In the genomic region with DNA sequence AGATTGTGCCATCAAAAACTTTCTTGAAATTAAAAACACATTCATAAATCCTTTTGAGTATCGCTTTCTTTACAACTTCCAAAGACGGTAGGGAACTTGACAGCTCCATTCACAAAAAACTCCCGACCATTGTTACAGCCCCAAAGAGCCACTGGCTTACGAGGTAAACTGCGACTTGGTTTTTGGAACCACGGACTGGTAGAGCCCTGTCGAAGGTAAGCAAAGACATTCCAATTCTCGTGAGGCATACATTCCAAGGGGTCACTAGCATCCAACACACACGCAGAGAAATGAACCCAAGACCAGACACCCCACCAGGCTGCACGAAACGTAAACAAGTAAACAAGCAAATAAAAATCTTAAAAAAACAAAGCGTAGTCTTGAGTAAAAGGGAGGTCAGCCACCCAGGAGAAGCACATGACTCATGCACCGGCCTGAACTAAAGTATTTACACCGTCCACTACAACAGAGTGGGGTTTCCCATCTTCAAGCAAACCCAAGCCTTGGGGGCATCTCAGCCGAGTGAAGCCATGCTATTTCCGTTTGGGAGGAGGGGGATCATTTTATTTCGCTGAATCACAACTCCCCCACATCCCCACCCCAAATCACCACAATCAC, we compare ENCODE assay signal across 8 cellular contexts. TPM values are rescaled to one million over a fixed set of nuclear protein-coding genes. Genes with fewer than 3 reads are reported as not detected.
DNase-seq lines count a peak whose midpoint lies in the region; ATAC-seq and TF ChIP-seq lines count a peak whose summit lies in the region.

No MANE protein-coding gene starts in this region.

- no peaks in the 10 kb centered on the region for H3K9me3 ChIP-seq in Loucy (ENCODE audit: insufficient read depth, low read depth, low read length)

- no peak overlapping the region for H2AFZ ChIP-seq in Loucy (ENCODE audit: low read length)

- TF ChIP-seq CTCF in Loucy (conservative IDR thresholded peaks at IDR 0.05; ENCODE audit: low read length) (no peak), brain (conservative IDR thresholded peaks at IDR 0.05) (no peak)

- peaks cover 66% of the 10 kb centered on the region for H3K79me2 ChIP-seq in Loucy (ENCODE audit: insufficient read depth, low read length)

- H3K9ac ChIP-seq in Loucy (ENCODE audit: low read depth, low read length, poor library complexity, severe bottlenecking) = peak overlapping the region; percentile 83

- peak overlapping the region; percentile 94 to 100 (median 98) for H3K4me3 Mint-ChIP-seq in brain

- peak overlapping the region; percentile 95 for H3K4me2 ChIP-seq in Loucy (ENCODE audit: low read depth, low read length, poor library complexity, severe bottlenecking)

- H3K9me2 ChIP-seq in Loucy (replicated peaks; ENCODE audit: low read depth, low read length) = no peaks in the 10 kb centered on the region

- H3K27me3 Mint-ChIP-seq in brain = peaks cover 6% of the 10 kb centered on the region

- peaks cover 23% of the 10 kb centered on the region for H3K36me3 Mint-ChIP-seq in brain

- no peaks in the 10 kb centered on the region for H3K27me3 ChIP-seq in Loucy (ENCODE audit: insufficient read depth, low read length, poor library complexity, severe bottlenecking)

- no peaks in the 10 kb centered on the region for H3K36me3 ChIP-seq in Loucy (ENCODE audit: insufficient read depth, low read length)

- H3K27ac Mint-ChIP-seq in brain = peak overlapping the region; percentile 93 to 99 (median 95)

- ATAC-seq in GM18517 (IDR thresholded peaks at IDR 0.05; ENCODE audit: unreplicated experiment) = no peak

- peaks cover 56% of the 10 kb centered on the region for H4K20me1 ChIP-seq in Loucy (ENCODE audit: insufficient read depth, low read length, poor library complexity, severe bottlenecking)

- peak overlapping the region; percentile 82 for H3K4me3 ChIP-seq in Loucy (ENCODE audit: low read length, poor library complexity, severe bottlenecking)

- peaks cover 0 to 6% (median 0%) of the 10 kb centered on the region in 5 experiments for H3K9me3 Mint-ChIP-seq in brain

- no peaks in the 10 kb centered on the region for H3F3A ChIP-seq in Loucy (ENCODE audit: low read depth)

- peak; percentile 73 for DNase-seq in Caki2 (ENCODE audit: low read depth)
- peak; percentile 46 for DNase-seq in left kidney (ENCODE audit: low read depth, low spot score)
- DNase-seq in GDM1 (lab: John Stamatoyannopoulos, UW) = no peak
- DNase-seq in NCI-H82 (lab: John Stamatoyannopoulos, UW) = no peak

- peaks cover 37% of the 10 kb centered on the region for H3K4me1 ChIP-seq in Loucy (ENCODE audit: insufficient read depth, low read length, poor library complexity, severe bottlenecking)

- H3K4me1 Mint-ChIP-seq in brain = peaks cover 66% of the 10 kb centered on the region

- in situ Hi-C loops in Caki2 (cut with HindIII; ENCODE audit: low pct_unique_long_range_greater_than_20kb, low sequenced_read_pairs) = no loop called here

- peak overlapping the region; percentile 44 for H3K27ac ChIP-seq in temporal lobe (ENCODE audit: low read depth, low read length)

RNA-seq across cellular contexts. Expression of gene BRD4, which starts 1.4 kb away (rescaled TPM):
- total RNA-seq in Caki2 (2014; rRNA removed; shearing (Covaris generic); ENCODE audit: low replicate concordance) = 7.2 and 7.5 TPM in 2 replicates
- 46.0 TPM for polyA plus RNA-seq in brain (ENCODE audit: insufficient read depth, low read depth, low replicate concordance)
- 11.8 TPM for total RNA-seq in temporal lobe

RNA-seq across cellular contexts. Expression of gene AKAP8, which starts 48.7 kb away (rescaled TPM):
- 15.8 and 18.9 TPM in 2 replicates for total RNA-seq in Caki2 (2014; rRNA removed; shearing (Covaris generic); ENCODE audit: low replicate concordance)
- 5.4 TPM for polyA plus RNA-seq in brain (ENCODE audit: insufficient read depth, low read depth, low replicate concordance)
- 10.8 TPM for total RNA-seq in temporal lobe

Comparison
In these comparisons a context has a peak if more than half of its experiments do, and no peak if none do; other contexts are left out.
1. DNase-seq: peak in Caki2 (single experiment) and left kidney (single experiment); none in GDM1 (single experiment) and NCI-H82 (single experiment).